Comparison of ENCODE assay signal across 10 cellular contexts in the genomic region with DNA sequence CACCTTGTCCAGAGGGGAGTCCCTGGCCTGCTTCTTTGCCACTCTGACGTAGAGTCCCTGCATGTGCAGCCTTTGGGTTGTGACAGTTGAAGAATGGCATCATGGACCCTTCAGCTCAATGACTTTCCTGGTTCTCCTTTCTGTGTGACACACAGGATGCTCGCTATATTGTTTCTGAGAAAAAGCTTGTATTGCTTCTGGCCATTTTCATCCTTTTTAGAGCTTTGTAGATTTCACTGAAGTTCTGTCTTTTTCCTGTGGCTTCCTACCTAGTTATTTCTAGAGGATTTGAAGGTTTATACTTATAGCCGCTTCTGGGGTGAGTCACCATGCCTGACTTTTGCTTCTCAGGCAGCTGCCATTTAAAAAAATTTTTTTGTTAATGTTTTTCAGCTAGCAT. TPM values are rescaled to one million over a fixed set of nuclear protein-coding genes. Genes with fewer than 3 reads are reported as not detected.
DNase-seq lines count a peak whose midpoint lies in the region; ATAC-seq and TF ChIP-seq lines count a peak whose summit lies in the region.
"Had no signal": no experiment of that assay in that cellular context is flagged by ENCODE, and none has a peak within 500 bp of the region (broad histone marks: within the 10 kb centered on the region; RNA-seq: fewer than 3 reads in every experiment).

No MANE protein-coding gene starts in this region.

- H3K36me3 ChIP-seq in left lung = peaks cover 0 to 33% of the 10 kb centered on the region in 2 donors
- peaks cover 0 to 7% of the 10 kb centered on the region in 2 donors for H3K36me3 ChIP-seq in gastroesophageal sphincter
- H3K36me3 ChIP-seq in body of pancreas (replicated peaks in 1 of 2; ENCODE audit: insufficient read depth in 1 of 2, low read depth in 2 of 2) = no peaks in the 10 kb centered on the region

- TF ChIP-seq POLR2A in gastroesophageal sphincter (IDR thresholded peaks at IDR 0.05) (no peak), body of pancreas (IDR thresholded peaks at IDR 0.05) (no peak)

- no peak for TF ChIP-seq CTCF in left lung (IDR thresholded peaks at IDR 0.05)
- no peak for TF ChIP-seq CTCF in gastroesophageal sphincter (IDR thresholded peaks at IDR 0.05)
- no peak for TF ChIP-seq CTCF in body of pancreas (IDR thresholded peaks at IDR 0.05)

- H3K27ac Mint-ChIP-seq in activated CD4-positive, alpha-beta memory T cell treated with anti-CD3 and anti-CD28 coated beads, Interleukin-2, amount 10 ng/mL, durations not matched to agents 7 days and 5 days = peak overlapping the region; percentile 60

- H3K27me3 ChIP-seq in left lung (no peaks in the 10 kb centered on the region), gastroesophageal sphincter (no peaks in the 10 kb centered on the region), body of pancreas (no peaks in the 10 kb centered on the region)

- peaks cover 9% of the 10 kb centered on the region for H3K9me3 Mint-ChIP-seq in activated CD4-positive, alpha-beta memory T cell treated with anti-CD3 and anti-CD28 coated beads, Interleukin-2, amount 10 ng/mL, durations not matched to agents 7 days and 5 days

- H3K27me3 Mint-ChIP-seq in activated CD4-positive, alpha-beta memory T cell treated with anti-CD3 and anti-CD28 coated beads, Interleukin-2, amount 10 ng/mL, durations not matched to agents 7 days and 5 days = no peaks in the 10 kb centered on the region

- no peak overlapping the region for H3K4me3 ChIP-seq in left lung
- no peak overlapping the region for H3K4me3 ChIP-seq in gastroesophageal sphincter
- H3K4me3 ChIP-seq in body of pancreas = no peak overlapping the region
- H3K4me3 ChIP-seq: SK-N-MC had no signal

- POLR2A ChIA-PET in activated CD4-positive, alpha-beta memory T cell treated with anti-CD3 and anti-CD28 coated beads, Interleukin-2, amount 10 ng/mL, durations not matched to agents 7 days and 5 days (lab: Charles Lee) = interaction anchor here (1.0 kb wide), 1 partner anchor 24 kb away, joined by 3 read pairs; no protein-coding TSS in a partner anchor

- H3K27ac ChIP-seq in left lung = no peak overlapping the region
- no peak overlapping the region for H3K27ac ChIP-seq in gastroesophageal sphincter
- no peak overlapping the region for H3K27ac ChIP-seq in body of pancreas
- H3K27ac ChIP-seq: SK-N-MC had no signal

- peaks cover 74% of the 10 kb centered on the region for H3K36me3 Mint-ChIP-seq in activated CD4-positive, alpha-beta memory T cell treated with anti-CD3 and anti-CD28 coated beads, Interleukin-2, amount 10 ng/mL, durations not matched to agents 7 days and 5 days (ENCODE audit: low read depth)

- in situ Hi-C loops in ACHN (cut with HindIII; ENCODE audit: low pct_ligation_motif_present, low pct_unique_long_range_greater_than_20kb, low sequenced_read_pairs) = no loop called here

- H3K9me3 ChIP-seq in left lung (peaks cover 0 to 16% of the 10 kb centered on the region in 2 donors), gastroesophageal sphincter (no peaks in the 10 kb centered on the region), body of pancreas (no peaks in the 10 kb centered on the region)

- CTCF ChIA-PET in activated CD4-positive, alpha-beta memory T cell treated with anti-CD3 and anti-CD28 coated beads, Interleukin-2, amount 10 ng/mL, durations not matched to agents 7 days and 5 days (lab: Charles Lee) = no interaction called here

- intact Hi-C loops in left lung (cut with DNase I) = no loop called here
- intact Hi-C loops in body of pancreas (cut with DNase I) = no loop called here

- peak; percentile 89 for ATAC-seq in GM19023 (IDR thresholded peaks at IDR 0.05; ENCODE audit: unreplicated experiment)
- peak; percentile 86 for ATAC-seq in HG02884 (IDR thresholded peaks at IDR 0.05; ENCODE audit: unreplicated experiment)
- ATAC-seq in left lung = no peak
- ATAC-seq in gastroesophageal sphincter = no peak
- no peak for ATAC-seq in body of pancreas
- ATAC-seq: HepG2 had no signal

- TF ChIP-seq EP300 in gastroesophageal sphincter (IDR thresholded peaks at IDR 0.05) = no peak

- peaks cover 35% of the 10 kb centered on the region for H3K4me1 Mint-ChIP-seq in activated CD4-positive, alpha-beta memory T cell treated with anti-CD3 and anti-CD28 coated beads, Interleukin-2, amount 10 ng/mL, durations not matched to agents 7 days and 5 days

- peaks cover 5 to 19% of the 10 kb centered on the region in 2 donors for H3K4me1 ChIP-seq in left lung
- H3K4me1 ChIP-seq in gastroesophageal sphincter = peaks cover 0 to 17% (median 0%) of the 10 kb centered on the region in 3 donors
- peaks cover 39% of the 10 kb centered on the region for H3K4me1 ChIP-seq in body of pancreas

- DNase-seq in ACHN (peak; percentile 34), mucosa of gallbladder (ENCODE audit: low spot score) (no peak), left lung (no peak), body of pancreas (no peak)
- no peak for DNase-seq in activated CD4-positive, alpha-beta memory T cell treated with anti-CD3 and anti-CD28 coated beads, Interleukin-2, amount 10 ng/mL, durations not matched to agents 7 days and 5 days

- WGBS in gastroesophageal sphincter (ENCODE audit: low coverage in 1 of 2), 2 donors = 64 to 76% methylated on average over 2 to 3 of the region's 3 CpGs
- WGBS in body of pancreas, 2 donors = 93 to 96% methylated on average over 3 of the region's 3 CpGs

- no peak overlapping the region for H3K4me3 Mint-ChIP-seq in activated CD4-positive, alpha-beta memory T cell treated with anti-CD3 and anti-CD28 coated beads, Interleukin-2, amount 10 ng/mL, durations not matched to agents 7 days and 5 days

RNA-seq across cellular contexts. Expression of a gene that starts 27.0 kb away (rescaled TPM):
- total RNA-seq in activated CD4-positive, alpha-beta memory T cell treated with anti-CD3 and anti-CD28 coated beads, Interleukin-2, amount 10 ng/mL, durations not matched to agents 7 days and 5 days = 100 to 1,000 TPM; 171 to 175 TPM
- total RNA-seq in mucosa of gallbladder (136 TPM), left lung (100 to 1,000 TPM; 167 to 229 TPM), gastroesophageal sphincter (100 to 1,000 TPM in 3 of 4 donors, 10 to 100 TPM in 1; 97.1 to 119 (median 103) TPM), body of pancreas (100 to 1,000 TPM; 146 to 155 TPM)

Comparison
In these comparisons a context has a peak if more than half of its experiments do, and no peak if none do; other contexts are left out.
1. ATAC-seq: peak in GM19023 (single experiment) and HG02884 (single experiment); none in left lung (single experiment), gastroesophageal sphincter (single experiment) and body of pancreas (single experiment).